Comparison of ENCODE assay signal across 7 cellular contexts in the genomic region with DNA sequence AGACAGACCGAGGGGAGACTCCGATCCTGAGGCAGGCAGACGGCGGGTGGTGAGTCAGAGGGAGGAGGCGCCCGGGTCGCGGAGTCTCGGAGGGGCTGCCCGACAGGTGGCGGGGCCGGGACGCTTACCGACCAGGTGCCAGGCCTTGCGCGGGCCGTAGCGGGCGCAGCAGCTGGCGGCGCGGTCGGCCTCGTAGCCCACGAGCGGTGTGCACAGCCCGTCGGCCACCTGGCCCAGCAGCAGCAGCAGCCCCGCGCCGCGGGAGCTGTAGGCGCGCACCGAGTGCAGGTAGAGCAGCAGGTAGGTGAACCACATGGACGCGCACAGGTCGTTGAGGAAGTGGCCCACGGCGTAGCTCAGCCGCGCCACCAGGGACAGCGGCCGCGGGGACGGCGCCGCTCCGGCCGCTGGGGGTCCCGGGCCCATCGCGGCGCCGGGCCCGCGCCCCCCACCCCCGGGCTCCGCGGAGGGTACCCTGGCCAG. TPM values are rescaled to one million over a fixed set of nuclear protein-coding genes. Genes with fewer than 3 reads are reported as not detected.
DNase-seq lines count a peak whose midpoint lies in the region; ATAC-seq lines count a peak whose summit lies in the region.

No MANE protein-coding gene starts in this region.

- DNase-seq in SJSA1 (ENCODE audit: low read depth in 1 of 2, low spot score in 2 of 2) (peak; percentile 45 to 65), iPS-NIHi11 (ENCODE audit: low spot score) (peak; percentile 80), NK-92 (lab: John Stamatoyannopoulos, UW; ENCODE audit: unreplicated experiment) (no peak)
- peak; percentile 82 for DNase-seq in activated naive CD8-positive, alpha-beta T cell treated with anti-CD3 and anti-CD28 coated beads for 36 hours
- DNase-seq in stimulated activated CD4-positive, alpha-beta T cell treated with anti-CD3 and anti-CD28 coated beads, Interleukin-1b, Interleukin-23, amount 100 ng/mL, for 48 hours: peak; percentile 65

- H3K27ac ChIP-seq in SJSA1: peak overlapping the region; percentile 13; the same call in 1 of the 2 replicates

- H3K27me3 Mint-ChIP-seq in activated naive CD8-positive, alpha-beta T cell treated with anti-CD3 and anti-CD28 coated beads for 36 hours: no peaks in the 10 kb centered on the region

- H3K4me3 ChIP-seq in SJSA1: peak overlapping the region; percentile 98

- H3K36me3 ChIP-seq in SJSA1: peaks cover 37% of the 10 kb centered on the region

- H3K27me3 ChIP-seq in SJSA1 (replicated peaks): no peaks in the 10 kb centered on the region

- ATAC-seq in GM18520 (IDR thresholded peaks at IDR 0.05; ENCODE audit: unreplicated experiment): peak; percentile 20
- peak; percentile 18 for ATAC-seq in HG02938 (IDR thresholded peaks at IDR 0.05; ENCODE audit: unreplicated experiment)

- peaks cover 26% of the 10 kb centered on the region for H3K4me1 Mint-ChIP-seq in activated naive CD8-positive, alpha-beta T cell treated with anti-CD3 and anti-CD28 coated beads for 36 hours

- peaks cover 12% of the 10 kb centered on the region for H3K36me3 Mint-ChIP-seq in activated naive CD8-positive, alpha-beta T cell treated with anti-CD3 and anti-CD28 coated beads for 36 hours

- peak overlapping the region; percentile 93 for H3K4me3 Mint-ChIP-seq in activated naive CD8-positive, alpha-beta T cell treated with anti-CD3 and anti-CD28 coated beads for 36 hours

- peak overlapping the region; percentile 79 for H3K27ac Mint-ChIP-seq in activated naive CD8-positive, alpha-beta T cell treated with anti-CD3 and anti-CD28 coated beads for 36 hours

- peaks cover 52% of the 10 kb centered on the region for H3K4me1 ChIP-seq in SJSA1 (replicated peaks)

- H3K9me3 Mint-ChIP-seq in activated naive CD8-positive, alpha-beta T cell treated with anti-CD3 and anti-CD28 coated beads for 36 hours: no peaks in the 10 kb centered on the region

- peaks cover 4% of the 10 kb centered on the region for H3K9me3 ChIP-seq in SJSA1 (replicated peaks)

RNA-seq across cellular contexts. Expression of gene MFSD12, which starts 0.4 kb away (rescaled TPM):
- 124 and 132 TPM in 2 replicates for total RNA-seq in SJSA1 (2014; rRNA removed; shearing (Covaris generic))
- total RNA-seq in activated naive CD8-positive, alpha-beta T cell treated with anti-CD3 and anti-CD28 coated beads for 36 hours: 10 to 100 TPM; 73.2 to 76.1 TPM

RNA-seq across cellular contexts. Expression of gene HMG20B, which starts 15.7 kb away (rescaled TPM):
- total RNA-seq in SJSA1 (2014; rRNA removed; shearing (Covaris generic)): 229 and 260 TPM in 2 replicates
- 10 to 100 TPM; 37.1 to 41.6 TPM for total RNA-seq in activated naive CD8-positive, alpha-beta T cell treated with anti-CD3 and anti-CD28 coated beads for 36 hours

RNA-seq across cellular contexts. Expression of gene TEKTIP1, which starts 18.0 kb away (rescaled TPM):
- 0.26 TPM in 1 of 2 replicates, not detected in the other for total RNA-seq in SJSA1 (2014; rRNA removed; shearing (Covaris generic))
- 1 to 10 TPM; 1.2 to 2.2 TPM for total RNA-seq in activated naive CD8-positive, alpha-beta T cell treated with anti-CD3 and anti-CD28 coated beads for 36 hours

RNA-seq across cellular contexts. Expression of gene GIPC3, which starts 28.3 kb away (rescaled TPM):
- 9.2 and 13.1 TPM in 2 replicates for total RNA-seq in SJSA1 (2014; rRNA removed; shearing (Covaris generic))
- total RNA-seq in activated naive CD8-positive, alpha-beta T cell treated with anti-CD3 and anti-CD28 coated beads for 36 hours: under 1 TPM; 0.32 to 0.43 TPM

RNA-seq across cellular contexts. Expression of gene TBXA2R, which starts 49.7 kb away (rescaled TPM):
- not detected in 2 replicates for total RNA-seq in SJSA1 (2014; rRNA removed; shearing (Covaris generic))
- total RNA-seq in activated naive CD8-positive, alpha-beta T cell treated with anti-CD3 and anti-CD28 coated beads for 36 hours: 1 to 10 TPM; 2.8 to 3.1 TPM
